Comparison of ENCODE assay signal across 8 cellular contexts in genomic region chr1:231420299-231420958, GRCh38. TPM values are rescaled to one million over a fixed set of nuclear protein-coding genes. Genes with fewer than 3 reads are reported as not detected.
DNase-seq lines count a peak whose midpoint lies in the region; ATAC-seq and TF ChIP-seq lines count a peak whose summit lies in the region.

No MANE protein-coding gene starts in this region.

- TF ChIP-seq CTCF in cardiac muscle cell (IDR thresholded peaks at IDR 0.05; ENCODE audit: low read depth, low read length) (no peak), Peyer's patch (IDR thresholded peaks at IDR 0.05) (no peak)

- no peaks in the 10 kb centered on the region for H3K9me3 ChIP-seq in cardiac muscle cell (ENCODE audit: low read depth)
- H3K9me3 ChIP-seq in Peyer's patch, result no peaks in the 10 kb centered on the region

- H3K27me3 ChIP-seq in cardiac muscle cell, result peaks cover 6% of the 10 kb centered on the region
- H3K27me3 ChIP-seq in Peyer's patch, result no peaks in the 10 kb centered on the region

- peaks cover 40 to 48% (median 43%) of the 10 kb centered on the region in 3 donors for H3K4me1 Mint-ChIP-seq in naive B cell

- H3K36me3 ChIP-seq in cardiac muscle cell, result no peaks in the 10 kb centered on the region
- no peaks in the 10 kb centered on the region for H3K36me3 ChIP-seq in Peyer's patch

- H3K4me1 ChIP-seq in cardiac muscle cell (ENCODE audit: low read depth) (peaks cover 34% of the 10 kb centered on the region), Peyer's patch (peaks cover 0 to 17% (median 9%) of the 10 kb centered on the region in 4 donors)

- H3K27ac ChIP-seq in cardiac muscle cell (peak overlapping the region; percentile 96), Peyer's patch (peak overlapping the region; percentile 95 to 100 (median 98))

- peak overlapping the region; percentile 57 to 96 (median 92) for H3K27ac Mint-ChIP-seq in naive B cell

- peak overlapping the region; percentile 95 for H3K4me3 ChIP-seq in cardiac muscle cell
- H3K4me3 ChIP-seq in Peyer's patch, result peak overlapping the region; percentile 82 to 97 (median 88)

- peaks cover 0 to 6% of the 10 kb centered on the region in 2 donors for H3K36me3 Mint-ChIP-seq in naive B cell

- H3K4me3 Mint-ChIP-seq in naive B cell, result peak overlapping the region; percentile 80 to 97 (median 93)

- H3K27me3 Mint-ChIP-seq in naive B cell, result no peaks in the 10 kb centered on the region

- DNase-seq in cardiac muscle cell (ENCODE audit: low read depth in 1 of 2, low spot score in 1 of 2) (peak; percentile 25 to 42), left ventricle myocardium superior (no peak), Peyer's patch (no peak), dermis blood vessel endothelial cell (peak; percentile 46), naive B cell (peak; percentile 13), NCI-H128 (lab: John Stamatoyannopoulos, UW; ENCODE audit: unreplicated experiment) (no peak)
- no peak for DNase-seq in stimulated activated CD4-positive, alpha-beta T cell treated with anti-CD3 and anti-CD28 coated beads, Interleukin-12 subunit alpha, Interleukin-12 subunit beta, amount 100 ng/mL, for 4 hours

- ATAC-seq in left ventricle myocardium superior (no peak), naive B cell (ENCODE audit: low read depth in 2 of 2) (no peak), GM18858 (IDR thresholded peaks at IDR 0.05; ENCODE audit: unreplicated experiment) (no peak)

- no peak for TF ChIP-seq POLR2A in Peyer's patch (IDR thresholded peaks at IDR 0.05)

- H3K9me3 Mint-ChIP-seq in naive B cell, result no peaks in the 10 kb centered on the region

- intact Hi-C loops in left ventricle myocardium superior (cut with micrococcal nuclease), result loop anchor here (10.0 kb wide), 1 partner anchor 104 kb away; the partner anchor contains the start of gene TSNAX

RNA-seq across cellular contexts. Expression of gene EGLN1, which starts 1.7 kb away (rescaled TPM):
- total RNA-seq in cardiac muscle cell (67.6 and 81.8 TPM in 2 replicates), left ventricle myocardium superior (79.8 TPM), Peyer's patch (10 to 100 TPM; 34.7 to 53.1 (median 39.8) TPM), dermis blood vessel endothelial cell (125 and 129 TPM in 2 replicates)
- polyA plus RNA-seq in cardiac muscle cell (54.0 and 54.2 TPM in 2 replicates), naive B cell (ENCODE audit: low read depth in 6 of 6) (10 to 100 TPM; 16.4 to 30.6 (median 21.6) TPM)

Comparison
In these comparisons a context has a peak if more than half of its experiments do, and no peak if none do; other contexts are left out.
1. DNase-seq: peak in cardiac muscle cell (2 of 2), dermis blood vessel endothelial cell (single experiment) and naive B cell (single experiment); none in left ventricle myocardium superior (single experiment), Peyer's patch (0 of 3), stimulated activated CD4-positive, alpha-beta T cell treated with anti-CD3 and anti-CD28 coated beads, Interleukin-12 subunit alpha, Interleukin-12 subunit beta, amount 100 ng/mL, for 4 hours (single experiment) and NCI-H128 (single experiment).